ENCODE assay signal across 17 cellular contexts in genomic region chr22:45576730-45577464, GRCh38.
DNase-seq lines count a peak whose midpoint lies in the region; ATAC-seq, FAIRE-seq and TF ChIP-seq lines count a peak whose summit lies in the region.
"Had no signal": no experiment of that assay in that cellular context is flagged by ENCODE, and none has a peak within 500 bp of the region (broad histone marks: within the 10 kb centered on the region; RNA-seq: fewer than 3 reads in every experiment).

No MANE protein-coding gene starts in this region.

- H3K4me1 Mint-ChIP-seq in MCF 10A (ENCODE audit: insufficient read depth, unreplicated experiment) = no peaks in the 10 kb centered on the region
- H3K4me1 Mint-ChIP-seq: H9 had no signal

- no peaks in the 10 kb centered on the region for H3K4me1 ChIP-seq in breast epithelium
- H3K4me1 ChIP-seq in kidney (ENCODE audit: control insufficient read depth in 1 of 2, insufficient read depth in 1 of 2, low read depth in 1 of 2, low read length in 2 of 2) = no peaks in the 10 kb centered on the region
- no peaks in the 10 kb centered on the region for H3K4me1 ChIP-seq in aorta (ENCODE audit: control insufficient read depth in 1 of 2, insufficient read depth in 2 of 2, low read length in 2 of 2)

- intact Hi-C loops in MCF 10A (cut with micrococcal nuclease) (loop anchor here (10.0 kb wide), 1 partner anchor 138 kb away; no protein-coding TSS in a partner anchor), breast epithelium (cut with DNase I; ENCODE audit: low total_unique reads) (no loop called here), kidney (cut with DNase I) (no loop called here), aorta (cut with DNase I) (loop anchor here in 1 of 2 donors (5.0 to 10.0 kb wide), 2 partner anchors 70 to 288 kb away; no protein-coding TSS in a partner anchor)

- no peak for TF ChIP-seq CTCF in MCF 10A (IDR thresholded peaks at IDR 0.05; ENCODE audit: unreplicated experiment)
- no peak for TF ChIP-seq CTCF in breast epithelium (IDR thresholded peaks at IDR 0.05)
- no peak for TF ChIP-seq CTCF in kidney (IDR thresholded peaks at IDR 0.05; ENCODE audit: borderline replicate concordance, extremely low read depth, insufficient read depth)

- DNase-seq in MCF 10A (ENCODE audit: unreplicated experiment) = no peak
- no peak for DNase-seq in breast epithelium (ENCODE audit: low spot score in 2 of 2)
- DNase-seq in H7 = peak; percentile 20
- peak; percentile 68 for DNase-seq in kidney
- DNase-seq in aorta = peak; percentile 41 to 67
- no peak for DNase-seq in EL
- DNase-seq in GM12891 (ENCODE audit: insufficient read length, low spot score) = no peak
- DNase-seq: C1 segment of cervical spinal cord; CD4-positive, CD25-positive, alpha-beta regulatory T cell; CD8-positive, alpha-beta memory T cell; COR-L47; GDM1; GOT3; H9 had no signal

- no peaks in the 10 kb centered on the region for H3K36me3 Mint-ChIP-seq in MCF 10A (ENCODE audit: insufficient read depth, unreplicated experiment)
- H3K36me3 Mint-ChIP-seq: CD4-positive, CD25-positive, alpha-beta regulatory T cell; CD8-positive, alpha-beta memory T cell had no signal

- H3K9me3 ChIP-seq in breast epithelium (no peaks in the 10 kb centered on the region), kidney (ENCODE audit: control insufficient read depth in 1 of 2, low read length in 2 of 2) (no peaks in the 10 kb centered on the region), aorta (ENCODE audit: control insufficient read depth, low read length) (no peaks in the 10 kb centered on the region)

- no peak overlapping the region for H3K9ac ChIP-seq in kidney (ENCODE audit: low read length in 2 of 2)

- CTCF ChIA-PET in MCF 10A (lab: Yijun Ruan, JAX) = interaction anchor here (0.6 to 2.6 kb wide), 26 partner anchors 11 to 755 kb away, joined by 3 to 19 read pairs (median 5); no protein-coding TSS in a partner anchor

- no peak for ATAC-seq in aorta (ENCODE audit: low FRiP score)
- ATAC-seq in esophagus mucosa = no peak

- BruUV-seq in MCF 10A (replicated peaks; lab: Mats Ljungman, UMichigan) = no TSS peak

- H3K27ac Mint-ChIP-seq in MCF 10A (ENCODE audit: low read depth, unreplicated experiment) = peak overlapping the region; percentile 13
- H3K27ac Mint-ChIP-seq: CD4-positive, CD25-positive, alpha-beta regulatory T cell; CD8-positive, alpha-beta memory T cell; H9 had no signal

- no peaks in the 10 kb centered on the region for H3K36me3 ChIP-seq in breast epithelium
- H3K36me3 ChIP-seq in H7 (replicated peaks; ENCODE audit: control insufficient read depth, insufficient read depth, low read length) = no peaks in the 10 kb centered on the region
- H3K36me3 ChIP-seq in kidney (ENCODE audit: control insufficient read depth in 1 of 2, insufficient read depth in 2 of 2, low read length in 2 of 2) = no peaks in the 10 kb centered on the region
- no peaks in the 10 kb centered on the region for H3K36me3 ChIP-seq in aorta (ENCODE audit: control insufficient read depth in 1 of 2, insufficient read depth in 2 of 2, low read length in 1 of 2)

- FAIRE-seq in kidney (lab: Jason Lieb, UNC) (no peak), GM12891 (lab: Jason Lieb, UNC) (no peak)
- FAIRE-seq: D721Med had no signal

- H3K27me3 ChIP-seq in breast epithelium = no peaks in the 10 kb centered on the region
- H3K27me3 ChIP-seq in H7 (ENCODE audit: control insufficient read depth, insufficient read depth, low read length) = no peaks in the 10 kb centered on the region
- peaks cover 0 to 2% of the 10 kb centered on the region in 2 donors for H3K27me3 ChIP-seq in aorta (ENCODE audit: control insufficient read depth in 1 of 2, insufficient read depth in 2 of 2, low read length in 1 of 2)

- H3K4me3 ChIP-seq in breast epithelium (no peak overlapping the region), H7 (ENCODE audit: insufficient read depth, low read depth, low read length) (no peak overlapping the region), kidney (ENCODE audit: low read length in 2 of 2) (no peak overlapping the region), aorta (ENCODE audit: low read length in 2 of 2) (no peak overlapping the region)

- WGBS in aorta, 2 donors = 94 to 95% methylated on average over 19 of the region's 19 CpGs

- H3K4me3 Mint-ChIP-seq in MCF 10A (ENCODE audit: unreplicated experiment) = no peak overlapping the region
- H3K4me3 Mint-ChIP-seq: CD4-positive, CD25-positive, alpha-beta regulatory T cell; CD8-positive, alpha-beta memory T cell; H9 had no signal

- POLR2A ChIA-PET in MCF 10A (lab: Yijun Ruan, JAX) = interaction anchor here (0.5 kb wide), 1 partner anchor 509 kb away, joined by 4 read pairs; no protein-coding TSS in a partner anchor

- H3K27me3 Mint-ChIP-seq in MCF 10A (ENCODE audit: insufficient read depth, unreplicated experiment) = no peaks in the 10 kb centered on the region

- no peak overlapping the region for H3K27ac ChIP-seq in breast epithelium
- no peak overlapping the region for H3K27ac ChIP-seq in kidney (ENCODE audit: low read depth in 2 of 2, low read length in 2 of 2)
- H3K27ac ChIP-seq in aorta (ENCODE audit: low read depth in 1 of 2, low read length in 2 of 2) = no peak overlapping the region
- H3K27ac ChIP-seq: 22Rv1 had no signal

- H3K9me3 Mint-ChIP-seq in MCF 10A (ENCODE audit: unreplicated experiment) = no peaks in the 10 kb centered on the region
- H3K9me3 Mint-ChIP-seq: H9 had no signal

- TF ChIP-seq POLR2A in breast epithelium (IDR thresholded peaks at IDR 0.05) (no peak), GM12891 (IDR thresholded peaks at IDR 0.05; ENCODE audit: low read depth, low read length) (no peak)

TF ChIP-seq in GM12891, 5 proteins besides CTCF, POLR2A, EP300 and RAD21:
- TF ChIP-seq SPI1 (IDR thresholded peaks at IDR 0.05; ENCODE audit: low read depth, low read length) (no peak), PAX5 (IDR thresholded peaks at IDR 0.05; ENCODE audit: insufficient read depth, low read length, severe bottlenecking) (no peak), POU2F2 (IDR thresholded peaks at IDR 0.05; ENCODE audit: low read depth, low read length) (no peak), TAF1 (IDR thresholded peaks at IDR 0.05; ENCODE audit: low read depth, low read length) (no peak), POLR2AphosphoS5 (IDR thresholded peaks at IDR 0.05; ENCODE audit: low read depth, low read length) (no peak)
TF ChIP-seq in GM12891: peak in this region for 0.

Comparison
In these comparisons a context has a peak if more than half of its experiments do, and no peak if none do; other contexts are left out.
1. DNase-seq: peak in H7 (single experiment), kidney (single experiment) and aorta (2 of 2); none in MCF 10A (single experiment), breast epithelium (0 of 2), EL (single experiment) and GM12891 (single experiment).